ENCODE assay signal across 9 cellular contexts in the genomic region with DNA sequence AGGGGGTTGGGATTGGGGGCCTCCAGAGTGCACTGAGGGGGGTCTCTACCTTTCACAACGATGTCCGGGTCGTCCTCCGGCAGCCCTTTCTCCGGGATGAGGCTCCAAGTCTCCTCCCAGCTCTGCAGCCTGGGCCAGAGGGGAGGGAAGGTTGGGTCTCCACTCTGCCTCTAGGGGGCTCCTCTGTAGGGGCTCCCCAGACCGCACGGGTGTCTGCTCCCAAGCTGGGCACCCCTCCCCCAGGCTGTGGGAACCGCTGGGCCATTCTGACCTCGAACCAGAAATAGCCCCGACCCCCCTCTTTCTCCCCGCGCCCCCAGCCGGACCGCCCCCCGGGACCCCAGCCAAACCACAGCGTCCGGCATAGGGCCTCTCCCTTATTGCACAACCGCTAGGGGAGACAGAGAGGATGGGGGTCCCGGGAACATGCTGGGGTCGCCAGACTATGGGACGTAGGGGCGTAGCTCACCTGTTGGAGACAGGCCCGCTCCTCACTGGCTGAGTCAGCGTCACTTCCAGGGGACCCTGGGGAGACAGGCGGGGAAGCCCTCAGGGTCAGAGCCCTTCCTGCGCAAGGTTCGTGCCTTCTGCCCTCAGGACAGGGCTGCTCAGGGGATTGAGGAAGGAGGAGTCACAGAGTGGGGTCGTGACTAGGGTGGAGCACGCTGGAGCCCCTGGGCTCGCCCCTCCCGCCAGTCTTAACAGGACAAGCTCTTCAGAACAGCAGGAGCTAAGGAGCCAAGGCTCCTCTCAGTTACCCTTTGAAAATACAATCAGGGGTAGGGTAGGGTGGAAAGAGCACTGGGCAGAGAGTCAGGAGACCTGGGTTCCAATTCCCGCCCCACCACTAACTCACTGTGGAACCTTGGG. TPM values are rescaled to one million over a fixed set of nuclear protein-coding genes. Genes with fewer than 3 reads are reported as not detected.
DNase-seq lines count a peak whose midpoint lies in the region; ATAC-seq and TF ChIP-seq lines count a peak whose summit lies in the region.
"Had no signal": no experiment of that assay in that cellular context is flagged by ENCODE, and none has a peak within 500 bp of the region (broad histone marks: within the 10 kb centered on the region; RNA-seq: fewer than 3 reads in every experiment).

No MANE protein-coding gene starts in this region.

- intact Hi-C loops in Right ventricle myocardium inferior (cut with DNase I), result no loop called here
- intact Hi-C loops in cardiac septum (cut with DNase I), result loop anchor here (2.0 kb wide), 1 partner anchor 65 kb away; the partner anchor contains the start of genes RETREG3 and TUBG1
- intact Hi-C loops in Panc1 (cut with micrococcal nuclease; ENCODE audit: unreplicated experiment), result no loop called here

- WGBS in endodermal cell (ENCODE audit: insufficient coverage in 1 of 2, insufficient read length in 1 of 2), 2 experiments, result 49 to 61% methylated on average over 10 to 32 of the region's 32 CpGs

- no peak overlapping the region for H3K9ac ChIP-seq in endodermal cell (ENCODE audit: extremely low read depth, low read length, poor library complexity, severe bottlenecking)

- peak; percentile 74 for TF ChIP-seq CTCF in Panc1 (IDR thresholded peaks at IDR 0.05)
- TF ChIP-seq CTCF in endodermal cell (conservative IDR thresholded peaks at IDR 0.05), result peak; percentile 87

- POLR2A ChIA-PET in Panc1 (lab: Charles Lee), result no interaction called here

- peaks cover 4% of the 10 kb centered on the region for H3K36me3 Mint-ChIP-seq in endodermal cell (ENCODE audit: low read depth)

- in situ Hi-C loops in Panc1 (cut with HindIII; ENCODE audit: low pct_unique_long_range_greater_than_20kb, low sequenced_read_pairs), result no loop called here

- H3K9me3 Mint-ChIP-seq in endodermal cell, result no peaks in the 10 kb centered on the region

- H3K36me3 ChIP-seq in Panc1 (ENCODE audit: control insufficient read depth, insufficient read depth, low read length) (no peaks in the 10 kb centered on the region; the same call in 1 of the 2 replicates), endodermal cell (ENCODE audit: control insufficient read depth, insufficient read depth, low read length) (no peaks in the 10 kb centered on the region), muscle layer of duodenum (ENCODE audit: control insufficient read depth in 1 of 2, insufficient read depth in 2 of 2, low read length in 2 of 2) (peaks cover 6 to 35% of the 10 kb centered on the region in 2 donors)
- H3K36me3 ChIP-seq: neutrophil had no signal

- H3K4me1 ChIP-seq in Panc1 (ENCODE audit: control insufficient read depth, insufficient read depth, low read length) (peaks cover 8% of the 10 kb centered on the region), endodermal cell (ENCODE audit: control insufficient read depth, insufficient read depth, low read length) (peaks cover 6% of the 10 kb centered on the region), muscle layer of duodenum (ENCODE audit: control insufficient read depth in 1 of 2, insufficient read depth in 2 of 2, low read length in 2 of 2) (peaks cover 11 to 41% of the 10 kb centered on the region in 2 donors)

- peak overlapping the region; percentile 85 to 95 for H3K4me3 ChIP-seq in Panc1 (ENCODE audit: low read depth in 2 of 2, low read length in 2 of 2)
- H3K4me3 ChIP-seq in endodermal cell (ENCODE audit: low read length), result no peak overlapping the region
- H3K4me3 ChIP-seq in muscle layer of duodenum (ENCODE audit: low read depth in 1 of 2, low read length in 2 of 2), result peak overlapping the region; percentile 78 to 93

- peak overlapping the region; percentile 75 for H3K4me3 Mint-ChIP-seq in endodermal cell

- DNase-seq in Right ventricle myocardium inferior (ENCODE audit: missing footprints) (peak; percentile 84), cardiac septum (ENCODE audit: low spot score) (no peak), Panc1 (ENCODE audit: low read depth, low spot score) (no peak), endodermal cell (peak; percentile 93), LoVo (ENCODE audit: low spot score) (no peak), globus pallidus (ENCODE audit: low spot score) (no peak)

- CTCF ChIA-PET in Panc1 (lab: Charles Lee), result interaction anchor here (0.6 kb wide), 1 partner anchor 321 kb away, joined by 3 read pairs; no protein-coding TSS in a partner anchor

- ATAC-seq in Right ventricle myocardium inferior (peak; percentile 2), Panc1 (peak; percentile 27; the same call in 1 of the 2 replicates), GM19395 (IDR thresholded peaks at IDR 0.05; ENCODE audit: unreplicated experiment) (no peak)

- H3K27me3 Mint-ChIP-seq in endodermal cell (ENCODE audit: insufficient read depth), result peaks cover 67% of the 10 kb centered on the region

- H3K9me3 ChIP-seq in Panc1 (ENCODE audit: control insufficient read depth, insufficient read depth, low read depth, low read length), result no peaks in the 10 kb centered on the region
- H3K9me3 ChIP-seq in endodermal cell (ENCODE audit: control insufficient read depth, low read length), result no peaks in the 10 kb centered on the region
- no peaks in the 10 kb centered on the region for H3K9me3 ChIP-seq in muscle layer of duodenum (ENCODE audit: control insufficient read depth in 1 of 2, low read length in 2 of 2)
- H3K9me3 ChIP-seq: neutrophil had no signal

- peaks cover 27% of the 10 kb centered on the region for H3K4me1 Mint-ChIP-seq in endodermal cell

- BruUV-seq in Panc1 (replicated peaks; lab: Mats Ljungman, UMichigan), result no TSS peak

- H3K27me3 ChIP-seq in Panc1 (ENCODE audit: control insufficient read depth, insufficient read depth, low read length) (no peaks in the 10 kb centered on the region), endodermal cell (ENCODE audit: control insufficient read depth, insufficient read depth, low read length, poor library complexity, severe bottlenecking) (peaks cover 56% of the 10 kb centered on the region), muscle layer of duodenum (ENCODE audit: low read depth, low read length) (no peaks in the 10 kb centered on the region)

- no peak overlapping the region for H3K27ac Mint-ChIP-seq in endodermal cell

- H3K27ac ChIP-seq in Panc1 (ENCODE audit: low read length), result peak overlapping the region; percentile 75
- no peak overlapping the region for H3K27ac ChIP-seq in endodermal cell (ENCODE audit: low read depth, low read length)
- H3K27ac ChIP-seq in muscle layer of duodenum (ENCODE audit: low read length), result peak overlapping the region; percentile 58
- H3K27ac ChIP-seq: neutrophil had no signal

RNA-seq across cellular contexts. Expression of gene PLEKHH3, which starts 2.7 kb away (rescaled TPM):
- total RNA-seq in Right ventricle myocardium inferior, result 26.1 TPM
- 20.2 TPM for total RNA-seq in cardiac septum
- total RNA-seq in Panc1 (2021; ENCODE audit: unreplicated experiment), result 32.2 TPM
- polyA plus RNA-seq in Panc1 (2012; ENCODE audit: insufficient read length), result 37.4 TPM
- 10 to 100 TPM; 13.7 to 24.3 TPM for total RNA-seq in endodermal cell
- 19.2 TPM for polyA plus RNA-seq in endodermal cell (2013, experiment 1 of 2)
- 15.1 TPM for polyA plus RNA-seq in endodermal cell (2013, experiment 2 of 2)

RNA-seq across cellular contexts. Expression of gene CCR10, which starts 7.5 kb away (rescaled TPM):
- 1.5 TPM for total RNA-seq in Right ventricle myocardium inferior
- total RNA-seq in cardiac septum, result 1.2 TPM
- 1.9 TPM for total RNA-seq in Panc1 (2021; ENCODE audit: unreplicated experiment)
- polyA plus RNA-seq in Panc1 (2012; ENCODE audit: insufficient read length), result 6.4 TPM
- 1 to 10 TPM in 1 of 2 donors, under 1 TPM in 1; 0.70 to 1.7 TPM for total RNA-seq in endodermal cell
- polyA plus RNA-seq in endodermal cell (2013, experiment 1 of 2), result 1.2 TPM
- polyA plus RNA-seq in endodermal cell (2013, experiment 2 of 2), result 0.62 TPM

RNA-seq across cellular contexts. Expression of gene CNTNAP1, which starts 8.2 kb away (rescaled TPM):
- total RNA-seq in Right ventricle myocardium inferior (7.3 TPM), cardiac septum (7.0 TPM), Panc1 (2021; ENCODE audit: unreplicated experiment) (20.4 TPM), endodermal cell (10 to 100 TPM in 1 of 2 donors, 1 to 10 TPM in 1; 9.9 to 18.9 TPM)
- polyA plus RNA-seq in Panc1 (2012; ENCODE audit: insufficient read length), result 23.2 TPM
- polyA plus RNA-seq in endodermal cell (2013, experiment 1 of 2), result 16.0 TPM
- 17.5 TPM for polyA plus RNA-seq in endodermal cell (2013, experiment 2 of 2)

RNA-seq across cellular contexts. Expression of gene TUBG2, which starts 15.0 kb away (rescaled TPM):
- 15.0 TPM for total RNA-seq in Right ventricle myocardium inferior
- total RNA-seq in cardiac septum, result 21.9 TPM
- total RNA-seq in Panc1 (2021; ENCODE audit: unreplicated experiment), result 25.5 TPM
- polyA plus RNA-seq in Panc1 (2012; ENCODE audit: insufficient read length), result 33.1 TPM
- 10 to 100 TPM; 32.4 to 38.0 TPM for total RNA-seq in endodermal cell
- 24.3 TPM for polyA plus RNA-seq in endodermal cell (2013, experiment 1 of 2)
- 24.1 TPM for polyA plus RNA-seq in endodermal cell (2013, experiment 2 of 2)

Comparison
In these comparisons a context has a peak if more than half of its experiments do, and no peak if none do; other contexts are left out.
1. DNase-seq: peak in Right ventricle myocardium inferior (single experiment) and endodermal cell (single experiment); none in cardiac septum (single experiment), Panc1 (single experiment), LoVo (single experiment) and globus pallidus (single experiment).